In genomic region chr1:3892748-3893147, GRCh38 we compare ENCODE assay signal across 17 cellular contexts. TPM values are rescaled to one million over a fixed set of nuclear protein-coding genes. Genes with fewer than 3 reads are reported as not detected.
DNase-seq lines count a peak whose midpoint lies in the region; ATAC-seq and TF ChIP-seq lines count a peak whose summit lies in the region.
"Had no signal": no experiment of that assay in that cellular context is flagged by ENCODE, and none has a peak within 500 bp of the region (broad histone marks: within the 10 kb centered on the region; RNA-seq: fewer than 3 reads in every experiment).

No MANE protein-coding gene starts in this region.

- H3K27ac ChIP-seq in right atrium auricular region (no peak overlapping the region), body of pancreas (no peak overlapping the region), lung (ENCODE audit: low read depth in 1 of 2, low read length in 1 of 2) (no peak overlapping the region), upper lobe of right lung (no peak overlapping the region)
- H3K27ac ChIP-seq: GM23248, hepatocyte, upper lobe of left lung had no signal

- H3K4me1 ChIP-seq in right atrium auricular region (peaks cover 0 to 5% of the 10 kb centered on the region in 2 donors), body of pancreas (peaks cover 6% of the 10 kb centered on the region), lung (ENCODE audit: control insufficient read depth in 2 of 2, insufficient read depth in 2 of 2, low read length in 2 of 2) (peaks cover 0 to 10% of the 10 kb centered on the region in 2 donors), upper lobe of right lung (peaks cover 4% of the 10 kb centered on the region)

- H3K27me3 Mint-ChIP-seq in HFFc6 (ENCODE audit: insufficient read depth) = no peaks in the 10 kb centered on the region; the same call in 1 of the 2 replicates

- peak; percentile 69 for DNase-seq in Right ventricle myocardium inferior (ENCODE audit: missing footprints)
- no peak for DNase-seq in right atrium auricular region (ENCODE audit: low spot score)
- DNase-seq in body of pancreas = peak; percentile 32 to 75 (median 43)
- peak; percentile 57 for DNase-seq in lung (ENCODE audit: low spot score)
- DNase-seq in upper lobe of right lung = peak; percentile 81
- no peak for DNase-seq in HFFc6
- no peak for DNase-seq in activated naive CD4-positive, alpha-beta T cell treated with Interleukin-2 at 50 U/mL for 16 hours
- DNase-seq: activated CD4-positive, alpha-beta T cell treated with anti-CD3 and anti-CD28 coated beads, Interleukin-2, amount 50 U/mL, for 4 hours; cortex of kidney; GM23248; NCI-H2029 treated with DMSO at 0.1 percent for 48 hours; NCI-H774; stimulated activated CD4-positive, alpha-beta T cell treated with anti-CD3 and anti-CD28 coated beads, Interleukin-2, amount 100 ng/mL, for 24 hours; T-helper 2 cell had no signal

- peaks cover 43% of the 10 kb centered on the region for H3K36me3 ChIP-seq in right atrium auricular region
- peaks cover 3 to 7% of the 10 kb centered on the region in 2 donors for H3K36me3 ChIP-seq in body of pancreas (replicated peaks in 1 of 2; ENCODE audit: insufficient read depth in 1 of 2, low read depth in 2 of 2)
- H3K36me3 ChIP-seq in lung (ENCODE audit: control insufficient read depth in 2 of 2, insufficient read depth in 2 of 2, low read length in 2 of 2) = peaks cover 6 to 29% of the 10 kb centered on the region in 2 donors
- peaks cover 43% of the 10 kb centered on the region for H3K36me3 ChIP-seq in upper lobe of right lung

- no peak overlapping the region for H3K4me3 Mint-ChIP-seq in HFFc6

- intact Hi-C loops in Right ventricle myocardium inferior (cut with DNase I) = no loop called here
- intact Hi-C loops in body of pancreas (cut with DNase I) = no loop called here
- intact Hi-C loops in upper lobe of right lung (cut with DNase I) = no loop called here

- peaks cover 27% of the 10 kb centered on the region for H3K4me1 Mint-ChIP-seq in HFFc6 (ENCODE audit: low read depth)

- 49 to 72% methylated on average over 10 to 14 of the region's 14 CpGs for WGBS in body of pancreas, 2 donors
- 63 to 80% methylated on average over 14 of the region's 14 CpGs for WGBS in lung, 2 donors

- H3K9me3 ChIP-seq in right atrium auricular region = peaks cover 0 to 3% of the 10 kb centered on the region in 2 donors
- H3K9me3 ChIP-seq in body of pancreas = no peaks in the 10 kb centered on the region
- H3K9me3 ChIP-seq in lung (ENCODE audit: control insufficient read depth in 2 of 2, insufficient read depth in 1 of 2, low read length in 1 of 2) = no peaks in the 10 kb centered on the region
- H3K9me3 ChIP-seq in upper lobe of right lung = no peaks in the 10 kb centered on the region
- H3K9me3 ChIP-seq: upper lobe of left lung had no signal

- no peak for TF ChIP-seq CTCF in right atrium auricular region (IDR thresholded peaks at IDR 0.05)
- TF ChIP-seq CTCF in body of pancreas (IDR thresholded peaks at IDR 0.05) = no peak
- no peak for TF ChIP-seq CTCF in lung (IDR thresholded peaks at IDR 0.05; ENCODE audit: control extremely low read depth, extremely low read depth)
- TF ChIP-seq CTCF in upper lobe of right lung (IDR thresholded peaks at IDR 0.05) = no peak
- no peak for TF ChIP-seq CTCF in HFFc6 (IDR thresholded peaks at IDR 0.05)

- peaks cover 22% of the 10 kb centered on the region for H3K36me3 Mint-ChIP-seq in HFFc6 (ENCODE audit: low read depth)

- no peak overlapping the region; the same call in 1 of the 2 replicates for H3K27ac Mint-ChIP-seq in HFFc6

- H3K27me3 ChIP-seq in right atrium auricular region = no peaks in the 10 kb centered on the region
- H3K27me3 ChIP-seq in body of pancreas = no peaks in the 10 kb centered on the region
- no peaks in the 10 kb centered on the region for H3K27me3 ChIP-seq in lung (ENCODE audit: control insufficient read depth, insufficient read depth)
- no peaks in the 10 kb centered on the region for H3K27me3 ChIP-seq in upper lobe of right lung
- H3K27me3 ChIP-seq: hepatocyte, upper lobe of left lung had no signal

- ATAC-seq in Right ventricle myocardium inferior = peak; percentile 37
- peak; percentile 30 for ATAC-seq in body of pancreas
- no peak for ATAC-seq in lung (ENCODE audit: insufficient read depth, low FRiP score)
- ATAC-seq in upper lobe of right lung = peak; percentile 61
- no peak for ATAC-seq in GM18873 (IDR thresholded peaks at IDR 0.05; ENCODE audit: low FRiP score, unreplicated experiment)

- TF ChIP-seq POLR2A in body of pancreas (IDR thresholded peaks at IDR 0.05) = no peak

- no peak overlapping the region for H3K4me3 ChIP-seq in right atrium auricular region
- H3K4me3 ChIP-seq in body of pancreas = no peak overlapping the region
- H3K4me3 ChIP-seq in lung = no peak overlapping the region
- H3K4me3 ChIP-seq in upper lobe of right lung = no peak overlapping the region
- H3K4me3 ChIP-seq: GM23248, hepatocyte, upper lobe of left lung had no signal

- peaks cover 1% of the 10 kb centered on the region; the same call in 1 of the 2 replicates for H3K9me3 Mint-ChIP-seq in HFFc6

RNA-seq across cellular contexts. Expression of gene C1orf174, which starts 7.3 kb away (rescaled TPM):
- total RNA-seq in Right ventricle myocardium inferior (14.1 TPM), right atrium auricular region (10 to 100 TPM in 1 of 2 donors, 1 to 10 TPM in 1; 9.1 to 18.8 TPM), body of pancreas (10 to 100 TPM; 14.8 to 15.6 TPM), lung (10 to 100 TPM; 19.3 TPM), upper lobe of right lung (19.9 TPM)
- 10 to 100 TPM; 10.8 to 15.8 TPM for polyA plus RNA-seq in lung
- total RNA-seq in HFFc6 (2021; fragmentation: NEBNext Ultra II Directional; extraction: Animal tissue kit (Norgen Biotek cat#: 25700)) = 10 to 100 TPM; 19.2 to 23.5 (median 20.7) TPM

RNA-seq across cellular contexts. Expression of gene DFFB, which starts 35.5 kb away (rescaled TPM):
- 3.3 TPM for total RNA-seq in Right ventricle myocardium inferior
- 1 to 10 TPM; 3.2 to 5.3 TPM for total RNA-seq in right atrium auricular region
- total RNA-seq in body of pancreas = 10 to 100 TPM in 1 of 2 donors, 1 to 10 TPM in 1; 6.5 to 13.5 TPM
- total RNA-seq in lung = 10 to 100 TPM in 1 of 2 donors, 1 to 10 TPM in 1; 6.1 to 12.1 TPM
- 1 to 10 TPM; 5.1 to 5.6 TPM for polyA plus RNA-seq in lung
- 8.5 TPM for total RNA-seq in upper lobe of right lung
- 1 to 10 TPM; 4.5 to 5.8 (median 5.2) TPM for total RNA-seq in HFFc6 (2021; fragmentation: NEBNext Ultra II Directional; extraction: Animal tissue kit (Norgen Biotek cat#: 25700))

RNA-seq across cellular contexts. Expression of gene CEP104, which starts 35.7 kb away (rescaled TPM):
- 34.1 TPM for total RNA-seq in Right ventricle myocardium inferior
- 10 to 100 TPM; 21.7 to 25.9 TPM for total RNA-seq in right atrium auricular region
- total RNA-seq in body of pancreas = 10 to 100 TPM; 17.9 to 22.1 TPM
- 10 to 100 TPM; 39.5 to 56.5 TPM for total RNA-seq in lung
- 10 to 100 TPM in 1 of 2 donors, 1 to 10 TPM in 1; 8.9 to 11.4 TPM for polyA plus RNA-seq in lung
- 61.0 TPM for total RNA-seq in upper lobe of right lung
- 10 to 100 TPM; 43.2 to 63.4 (median 52.9) TPM for total RNA-seq in HFFc6 (2021; fragmentation: NEBNext Ultra II Directional; extraction: Animal tissue kit (Norgen Biotek cat#: 25700))

Comparison
In these comparisons a context has a peak if more than half of its experiments do, and no peak if none do; other contexts are left out.
1. DNase-seq: peak in Right ventricle myocardium inferior (single experiment), body of pancreas (4 of 4), lung (single experiment) and upper lobe of right lung (single experiment); none in right atrium auricular region (single experiment), HFFc6 (single experiment) and activated naive CD4-positive, alpha-beta T cell treated with Interleukin-2 at 50 U/mL for 16 hours (single experiment).
2. ATAC-seq: peak in Right ventricle myocardium inferior (single experiment), body of pancreas (single experiment) and upper lobe of right lung (single experiment); none in lung (single experiment) and GM18873 (single experiment).